Comparison of ENCODE assay signal across 13 cellular contexts in genomic region chr7:5574770-5575269, GRCh38. TPM values are rescaled to one million over a fixed set of nuclear protein-coding genes. Genes with fewer than 3 reads are reported as not detected.
DNase-seq lines count a peak whose midpoint lies in the region; ATAC-seq and TF ChIP-seq lines count a peak whose summit lies in the region.
"Had no signal": no experiment of that assay in that cellular context is flagged by ENCODE, and none has a peak within 500 bp of the region (broad histone marks: within the 10 kb centered on the region; RNA-seq: fewer than 3 reads in every experiment).

No MANE protein-coding gene starts in this region.

- H3K27ac Mint-ChIP-seq in MCF 10A (ENCODE audit: low read depth, unreplicated experiment) (no peak overlapping the region), glutamatergic neuron (ENCODE audit: unreplicated experiment) (peak overlapping the region; percentile 91)
- no peak overlapping the region for H3K27ac Mint-ChIP-seq in activated CD4-positive, alpha-beta T cell treated with anti-CD3 and anti-CD28 coated beads, Interleukin-2, amount 10 ng/mL, durations not matched to agents 7 days and 5 days
- H3K27ac Mint-ChIP-seq: activated naive CD4-positive, alpha-beta T cell treated with anti-CD3 and anti-CD28 coated beads, Interleukin-2, amount 50 U/mL, for 72 hours had no signal

- H3K36me3 Mint-ChIP-seq in MCF 10A (ENCODE audit: insufficient read depth, unreplicated experiment) (no peaks in the 10 kb centered on the region), glutamatergic neuron (ENCODE audit: unreplicated experiment) (no peaks in the 10 kb centered on the region)
- H3K36me3 Mint-ChIP-seq in activated CD4-positive, alpha-beta T cell treated with anti-CD3 and anti-CD28 coated beads, Interleukin-2, amount 10 ng/mL, durations not matched to agents 7 days and 5 days (ENCODE audit: low read depth): no peaks in the 10 kb centered on the region
- H3K36me3 Mint-ChIP-seq: activated naive CD4-positive, alpha-beta T cell treated with anti-CD3 and anti-CD28 coated beads, Interleukin-2, amount 50 U/mL, for 72 hours had no signal

- H3K4me1 ChIP-seq in breast epithelium (no peaks in the 10 kb centered on the region), muscle layer of colon (ENCODE audit: insufficient read depth, low read length) (peaks cover 4% of the 10 kb centered on the region), uterus (no peaks in the 10 kb centered on the region)

- no peak for DNase-seq in breast epithelium (ENCODE audit: low spot score in 2 of 2)
- DNase-seq in MCF 10A (ENCODE audit: unreplicated experiment): no peak
- peak; percentile 58 for DNase-seq in glutamatergic neuron
- DNase-seq in uterus: peak in 1 of 2 donors; percentile 49
- DNase-seq in activated T-cell treated with anti-CD3 and anti-CD28 coated beads, Interleukin-2, amount 50 U/mL, for 48 hours: no peak
- no peak for DNase-seq in activated CD4-positive, alpha-beta T cell treated with anti-CD3 and anti-CD28 coated beads, Interleukin-2, amount 10 ng/mL, durations not matched to agents 7 days and 5 days
- DNase-seq: ACHN, NCI-H1436 treated with DMSO at 0.1 percent for 48 hours, Peyer's patch had no signal

- POLR2A ChIA-PET in MCF 10A (lab: Yijun Ruan, JAX): no interaction called here
- POLR2A ChIA-PET in activated CD4-positive, alpha-beta T cell treated with anti-CD3 and anti-CD28 coated beads, Interleukin-2, amount 10 ng/mL, durations not matched to agents 7 days and 5 days (lab: Charles Lee): interaction anchor here (0.6 kb wide), 1 partner anchor 155 kb away, joined by 3 read pairs; no protein-coding TSS in a partner anchor

- H3K4me3 Mint-ChIP-seq in MCF 10A (ENCODE audit: unreplicated experiment) (no peak overlapping the region), glutamatergic neuron (ENCODE audit: unreplicated experiment) (peak overlapping the region; percentile 77)
- no peak overlapping the region for H3K4me3 Mint-ChIP-seq in activated CD4-positive, alpha-beta T cell treated with anti-CD3 and anti-CD28 coated beads, Interleukin-2, amount 10 ng/mL, durations not matched to agents 7 days and 5 days

- TF ChIP-seq CTCF in breast epithelium (IDR thresholded peaks at IDR 0.05): no peak
- TF ChIP-seq CTCF in MCF 10A (IDR thresholded peaks at IDR 0.05; ENCODE audit: unreplicated experiment): no peak
- no peak for TF ChIP-seq CTCF in glutamatergic neuron (IDR thresholded peaks at IDR 0.05; ENCODE audit: partially characterized antibody, unreplicated experiment)
- no peak for TF ChIP-seq CTCF in uterus (IDR thresholded peaks at IDR 0.05)

- no TSS peak for BruUV-seq in MCF 10A (replicated peaks; lab: Mats Ljungman, UMichigan)

- H3K9me3 ChIP-seq in breast epithelium: no peaks in the 10 kb centered on the region
- no peaks in the 10 kb centered on the region for H3K9me3 ChIP-seq in muscle layer of colon (ENCODE audit: low read length)
- no peaks in the 10 kb centered on the region for H3K9me3 ChIP-seq in uterus
- H3K9me3 ChIP-seq: Peyer's patch had no signal

- no peak overlapping the region for H3K9ac ChIP-seq in muscle layer of colon (ENCODE audit: low read length)

- CTCF ChIA-PET in MCF 10A (lab: Yijun Ruan, JAX): interaction anchor here (2.1 kb wide), 1 partner anchor 91 kb away, joined by 8 read pairs; no protein-coding TSS in a partner anchor
- CTCF ChIA-PET in activated CD4-positive, alpha-beta T cell treated with anti-CD3 and anti-CD28 coated beads, Interleukin-2, amount 10 ng/mL, durations not matched to agents 7 days and 5 days (lab: Charles Lee): interaction anchor here (0.8 to 1.1 kb wide), 3 partner anchors 16 to 85 kb away, joined by 3 read pairs; no protein-coding TSS in a partner anchor

- H3K9me3 Mint-ChIP-seq in MCF 10A (ENCODE audit: unreplicated experiment) (no peaks in the 10 kb centered on the region), glutamatergic neuron (ENCODE audit: unreplicated experiment) (no peaks in the 10 kb centered on the region)
- H3K9me3 Mint-ChIP-seq in activated CD4-positive, alpha-beta T cell treated with anti-CD3 and anti-CD28 coated beads, Interleukin-2, amount 10 ng/mL, durations not matched to agents 7 days and 5 days: no peaks in the 10 kb centered on the region
- H3K9me3 Mint-ChIP-seq: activated naive CD4-positive, alpha-beta T cell treated with anti-CD3 and anti-CD28 coated beads, Interleukin-2, amount 50 U/mL, for 72 hours had no signal

- H3K27me3 ChIP-seq in breast epithelium (no peaks in the 10 kb centered on the region), muscle layer of colon (ENCODE audit: control insufficient read depth in 1 of 2, insufficient read depth in 2 of 2, low read length in 2 of 2) (no peaks in the 10 kb centered on the region), uterus (no peaks in the 10 kb centered on the region)
- H3K27me3 ChIP-seq: Peyer's patch had no signal

- H3K36me3 ChIP-seq in breast epithelium (no peaks in the 10 kb centered on the region), muscle layer of colon (ENCODE audit: insufficient read depth, low read length) (no peaks in the 10 kb centered on the region), uterus (no peaks in the 10 kb centered on the region)
- H3K36me3 ChIP-seq: Peyer's patch had no signal

- TF ChIP-seq POLR2A in breast epithelium (IDR thresholded peaks at IDR 0.05) (no peak), uterus (IDR thresholded peaks at IDR 0.05) (no peak)

- H3K4me3 ChIP-seq in breast epithelium (peak overlapping the region; percentile 18 to 50 (median 21)), muscle layer of colon (ENCODE audit: low read depth in 1 of 2, low read length in 2 of 2) (no peak overlapping the region), uterus (no peak overlapping the region)
- H3K4me3 ChIP-seq: Peyer's patch had no signal

- ATAC-seq in HG02970 (IDR thresholded peaks at IDR 0.05; ENCODE audit: low FRiP score, unreplicated experiment): no peak
- ATAC-seq: activated naive CD4-positive, alpha-beta T cell treated with anti-CD3 and anti-CD28 coated beads, Interleukin-2, amount 50 U/mL, for 72 hours; HCT116 had no signal

- intact Hi-C loops in breast epithelium (cut with DNase I; ENCODE audit: low total_unique reads) (no loop called here), MCF 10A (cut with micrococcal nuclease) (no loop called here), uterus (cut with DNase I; ENCODE audit: low total_unique reads) (no loop called here)

- H3K4me1 Mint-ChIP-seq in MCF 10A (ENCODE audit: insufficient read depth, unreplicated experiment) (no peaks in the 10 kb centered on the region), glutamatergic neuron (ENCODE audit: low read depth, unreplicated experiment) (peaks cover 6% of the 10 kb centered on the region)
- peaks cover 16% of the 10 kb centered on the region for H3K4me1 Mint-ChIP-seq in activated CD4-positive, alpha-beta T cell treated with anti-CD3 and anti-CD28 coated beads, Interleukin-2, amount 10 ng/mL, durations not matched to agents 7 days and 5 days

- peak overlapping the region in 1 of 2 donors; percentile 69 for H3K27ac ChIP-seq in breast epithelium
- H3K27ac ChIP-seq in muscle layer of colon (ENCODE audit: low read depth, low read length): peak overlapping the region; percentile 13
- peak overlapping the region; percentile 15 to 39 for H3K27ac ChIP-seq in uterus

- H3K27me3 Mint-ChIP-seq in MCF 10A (ENCODE audit: insufficient read depth, unreplicated experiment) (no peaks in the 10 kb centered on the region), glutamatergic neuron (ENCODE audit: unreplicated experiment) (peaks cover 11% of the 10 kb centered on the region)
- H3K27me3 Mint-ChIP-seq in activated CD4-positive, alpha-beta T cell treated with anti-CD3 and anti-CD28 coated beads, Interleukin-2, amount 10 ng/mL, durations not matched to agents 7 days and 5 days: peaks cover 28% of the 10 kb centered on the region

RNA-seq across cellular contexts. Expression of gene FSCN1, which starts 17.8 kb away (rescaled TPM):
- total RNA-seq in breast epithelium: 10 to 100 TPM; 17.9 to 24.9 (median 22.9) TPM
- 148 and 169 TPM in 2 replicates for total RNA-seq in MCF 10A (2022)
- 749 TPM for total RNA-seq in glutamatergic neuron (ENCODE audit: unreplicated experiment)
- total RNA-seq in uterus: 100 to 1,000 TPM in 1 of 4 donors, 10 to 100 TPM in 3; 27.1 to 175 (median 61.9) TPM
- 1 to 10 TPM; 4.2 to 4.6 TPM for total RNA-seq in activated CD4-positive, alpha-beta T cell treated with anti-CD3 and anti-CD28 coated beads, Interleukin-2, amount 10 ng/mL, durations not matched to agents 7 days and 5 days

RNA-seq across cellular contexts. Expression of gene ACTB, which starts 44.4 kb away (rescaled TPM):
- total RNA-seq in breast epithelium (1,000 to 10,000 TPM; 1,501 to 2,393 (median 1,834) TPM), MCF 10A (2022) (1,855 and 2,659 TPM in 2 replicates), glutamatergic neuron (ENCODE audit: unreplicated experiment) (6,176 TPM), uterus (1,000 to 10,000 TPM; 2,117 to 6,387 (median 2,745) TPM)
- total RNA-seq in activated CD4-positive, alpha-beta T cell treated with anti-CD3 and anti-CD28 coated beads, Interleukin-2, amount 10 ng/mL, durations not matched to agents 7 days and 5 days: over 10,000 TPM; 12,408 to 13,148 TPM

Comparison
In these comparisons a context has a peak if more than half of its experiments do, and no peak if none do; other contexts are left out.
1. H3K4me3 ChIP-seq: peak in breast epithelium (3 of 3); none in muscle layer of colon (0 of 2) and uterus (0 of 2).